1 cellular context compared by ENCODE assay signal in the genomic region with DNA sequence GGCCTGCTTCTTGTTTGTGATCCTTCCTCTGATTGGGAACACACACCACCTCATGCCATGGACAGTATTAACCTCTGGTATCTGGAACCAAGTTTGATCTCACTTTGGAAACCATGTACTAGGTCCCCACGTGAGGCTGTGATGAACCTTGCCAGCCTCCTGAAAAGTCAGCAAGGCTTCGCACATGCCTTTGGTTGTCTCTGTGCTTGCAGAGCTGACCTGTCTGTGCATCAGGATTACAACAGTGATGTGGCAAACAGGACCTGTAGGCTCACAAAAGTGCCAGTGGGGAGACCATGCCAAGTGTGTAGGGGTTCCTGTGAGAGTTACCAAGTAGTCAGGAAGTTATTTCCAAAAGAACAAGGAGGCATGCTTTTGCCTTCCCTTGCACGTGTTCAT.
TF ChIP-seq lines count a peak whose summit lies in the region.

No MANE protein-coding gene starts in this region.

TF ChIP-seq in A549, 52 proteins besides CTCF, POLR2A, EP300 and RAD21 (continued from another document):
- TF ChIP-seq, protein P1, sequence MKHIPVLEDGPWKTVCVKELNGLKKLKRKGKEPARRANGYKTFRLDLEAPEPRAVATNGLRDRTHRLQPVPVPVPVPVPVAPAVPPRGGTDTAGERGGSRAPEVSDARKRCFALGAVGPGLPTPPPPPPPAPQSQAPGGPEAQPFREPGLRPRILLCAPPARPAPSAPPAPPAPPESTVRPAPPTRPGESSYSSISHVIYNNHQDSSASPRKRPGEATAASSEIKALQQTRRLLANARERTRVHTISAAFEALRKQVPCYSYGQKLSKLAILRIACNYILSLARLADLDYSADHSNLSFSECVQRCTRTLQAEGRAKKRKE (CRISPR knock-in tag; IDR thresholded peaks at IDR 0.05; ENCODE audit: low read depth): no peak
- TF ChIP-seq EHMT2 (IDR thresholded peaks at IDR 0.05; ENCODE audit: low read depth) (no peak), MAFK (IDR thresholded peaks at IDR 0.05; ENCODE audit: partially characterized antibody) (no peak)
